ENCODE assay signal across 26 cellular contexts in genomic region chr1:32028746-32029145, GRCh38. TPM values are rescaled to one million over a fixed set of nuclear protein-coding genes. Genes with fewer than 3 reads are reported as not detected.
DNase-seq lines count a peak whose midpoint lies in the region; ATAC-seq and TF ChIP-seq lines count a peak whose summit lies in the region.
"Had no signal": no experiment of that assay in that cellular context is flagged by ENCODE, and none has a peak within 500 bp of the region (broad histone marks: within the 10 kb centered on the region; RNA-seq: fewer than 3 reads in every experiment).

No MANE protein-coding gene starts in this region.

- no peak overlapping the region for H3K4me3 ChIP-seq in psoas muscle
- H3K4me3 ChIP-seq: heart right ventricle, left lung, skin epidermis, upper lobe of right lung had no signal

- peaks cover 6% of the 10 kb centered on the region for H3K4me1 ChIP-seq in psoas muscle
- H3K4me1 ChIP-seq: BE2C had no signal

- no peak for TF ChIP-seq CTCF in psoas muscle (IDR thresholded peaks at IDR 0.05)

- ATAC-seq in psoas muscle = peak; percentile 67 to 86 (median 75)
- ATAC-seq: activated naive CD4-positive, alpha-beta T cell treated with anti-CD3 and anti-CD28 coated beads, Interleukin-2, amount 50 U/mL, for 72 hours; heart right ventricle; left lung; upper lobe of right lung had no signal

- peaks cover 12 to 35% of the 10 kb centered on the region in 2 donors for H3K36me3 ChIP-seq in psoas muscle (ENCODE audit: insufficient read depth in 1 of 2, low read depth in 1 of 2)

- H3K27me3 ChIP-seq in psoas muscle (ENCODE audit: insufficient read depth in 3 of 3, low read length in 2 of 3) = no peaks in the 10 kb centered on the region
- H3K27me3 ChIP-seq: BE2C, heart right ventricle, left lung, upper lobe of right lung had no signal

- H3K27ac ChIP-seq in psoas muscle = no peak overlapping the region
- H3K27ac ChIP-seq: heart right ventricle, left lung, skin epidermis, upper lobe of right lung, VCaP had no signal

- intact Hi-C loops in psoas muscle (cut with DNase I) = no loop called here

- 60 to 75% (median 62%) methylated on average over 3 of the region's 3 CpGs for WGBS in psoas muscle, 3 donors

- peak; percentile 7 for DNase-seq in NCI-H345 (lab: John Stamatoyannopoulos, UW)
- DNase-seq in NCI-H345 treated with DMSO at 0.1 percent for 48 hours (lab: John Stamatoyannopoulos, UW; ENCODE audit: unreplicated experiment) = no peak
- peak; percentile 63 for DNase-seq in NCI-H1436 (lab: John Stamatoyannopoulos, UW)
- DNase-seq in dermis blood vessel endothelial cell = peak; percentile 24
- no peak for DNase-seq in psoas muscle
- DNase-seq in NCI-H146 treated with DMSO at 0.1 percent for 48 hours (lab: John Stamatoyannopoulos, UW; ENCODE audit: unreplicated experiment) = no peak
- DNase-seq in amniotic stem cell (lab: John Stamatoyannopoulos, UW) = no peak
- DNase-seq in activated CD8-positive, alpha-beta memory T cell treated with anti-CD3 and anti-CD28 coated beads, Interleukin-2, amount 50 U/mL, for 4 hours = no peak
- DNase-seq: activated CD4-positive, alpha-beta T cell treated with anti-CD3 and anti-CD28 coated beads, Interleukin-2, amount 10 ng/mL, durations not matched to agents 7 days and 5 days; aorta; BE2C; Calu3; caudate nucleus; heart right ventricle; left lung; naive B cell; NCI-H1092 treated with DMSO at 0.1 percent for 48 hours; NCI-H2081 treated with DMSO at 0.1 percent for 48 hours; NCI-H526 treated with DMSO at 0.1 percent for 48 hours; occipital lobe; stimulated activated CD4-positive, alpha-beta T cell treated with anti-CD3 and anti-CD28 coated beads, Interleukin-1b, Interleukin-23, amount 100 ng/mL, for 48 hours; substantia nigra; upper lobe of right lung had no signal

- H3K9me3 ChIP-seq in psoas muscle = no peaks in the 10 kb centered on the region
- H3K9me3 ChIP-seq: BE2C, heart right ventricle, left lung, upper lobe of right lung had no signal

RNA-seq across cellular contexts. Expression of gene KHDRBS1, which starts 15.1 kb away (rescaled TPM):
- total RNA-seq in dermis blood vessel endothelial cell (60.9 and 143 TPM in 2 replicates), psoas muscle (10 to 100 TPM; 46.5 to 64.5 (median 56.1) TPM)
- polyA plus RNA-seq in psoas muscle = 10 to 100 TPM; 30.6 to 40.4 (median 38.5) TPM

RNA-seq across cellular contexts. Expression of gene TMEM39B, which starts 44.0 kb away (rescaled TPM):
- total RNA-seq in dermis blood vessel endothelial cell (9.9 and 18.3 TPM in 2 replicates), psoas muscle (10 to 100 TPM in 2 of 4 donors, 1 to 10 TPM in 2; 7.2 to 11.5 (median 9.6) TPM)
- 1 to 10 TPM; 4.7 to 6.3 (median 5.6) TPM for polyA plus RNA-seq in psoas muscle

Comparison
In these comparisons a context has a peak if more than half of its experiments do, and no peak if none do; other contexts are left out.
1. DNase-seq: peak in NCI-H345 (single experiment), NCI-H1436 (single experiment) and dermis blood vessel endothelial cell (single experiment); none in NCI-H345 treated with DMSO at 0.1 percent for 48 hours (single experiment), psoas muscle (0 of 2), NCI-H146 treated with DMSO at 0.1 percent for 48 hours (single experiment), amniotic stem cell (single experiment) and activated CD8-positive, alpha-beta memory T cell treated with anti-CD3 and anti-CD28 coated beads, Interleukin-2, amount 50 U/mL, for 4 hours (single experiment).